Comparison of ENCODE assay signal across 18 cellular contexts in the genomic region with DNA sequence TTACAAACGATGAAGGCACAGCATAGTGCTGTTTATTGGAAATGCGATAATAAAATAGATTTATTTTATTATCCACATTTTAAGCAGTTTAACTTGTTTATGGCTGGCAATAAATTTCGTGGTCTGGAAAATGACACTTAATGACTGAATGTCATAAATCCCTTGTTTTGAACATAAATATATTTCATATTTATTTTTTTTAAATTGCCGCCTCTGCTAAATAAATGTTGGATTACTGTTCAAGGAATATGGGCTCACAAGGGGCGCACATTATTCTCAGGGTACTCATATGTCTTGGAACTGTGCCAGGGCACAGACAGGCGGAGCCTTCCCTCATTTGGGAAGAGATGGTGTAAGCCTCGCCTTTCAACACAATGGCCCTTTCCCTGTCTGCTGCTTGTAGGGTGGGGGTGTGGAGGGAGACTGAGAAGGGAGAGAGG.
"Had no signal": no experiment of that assay in that cellular context is flagged by ENCODE, and none has a peak within 500 bp of the region (broad histone marks: within the 10 kb centered on the region; RNA-seq: fewer than 3 reads in every experiment).

No MANE protein-coding gene starts in this region.

- ATAC-seq: activated naive CD4-positive, alpha-beta T cell treated with anti-CD3 and anti-CD28 coated beads, Interleukin-2, amount 50 U/mL, for 72 hours; activated T-cell treated with anti-CD3 and anti-CD28 coated beads, Interleukin-2, amount 50 U/mL, for 4 hours; left lung; mucosa of descending colon; naive thymus-derived CD4-positive, alpha-beta T cell had no signal

- H3K27me3 ChIP-seq: colonic mucosa, esophagus muscularis mucosa, hepatocyte, left lung, vagina had no signal

- H3K36me3 ChIP-seq: colonic mucosa, esophagus muscularis mucosa, left lung, neutrophil, tibial nerve, vagina, WERI-Rb-1 had no signal

- H3K27ac ChIP-seq: colonic mucosa, esophagus muscularis mucosa, hepatocyte, left lung, neutrophil, tibial nerve, vagina, WERI-Rb-1 had no signal

- H3K4me3 ChIP-seq: colonic mucosa, esophagus muscularis mucosa, hepatocyte, left lung, mucosa of descending colon, tibial nerve, vagina had no signal

- DNase-seq: activated CD4-positive, alpha-beta T cell treated with anti-CD3 and anti-CD28 coated beads, Interleukin-2, amount 50 U/mL, for 48 hours; activated effector memory CD4-positive, alpha-beta T cell treated with anti-CD3 and anti-CD28 coated beads, Interleukin-2, amount 50 U/mL, for 16 hours; activated T-cell treated with anti-CD3 and anti-CD28 coated beads, Interleukin-2, amount 50 U/mL, for 4 hours; central memory CD4-positive, alpha-beta T cell; colonic mucosa; kidney; left lung; mucosa of descending colon; naive thymus-derived CD4-positive, alpha-beta T cell; stimulated activated naive CD4-positive, alpha-beta T cell treated with Interleukin-2 at 50 U/mL for 16 hours; substantia nigra; WERI-Rb-1 had no signal

- H3K9me3 ChIP-seq: colonic mucosa, esophagus muscularis mucosa, left lung, mucosa of descending colon, neutrophil, tibial nerve, vagina had no signal

- H3K4me1 ChIP-seq: colonic mucosa, left lung, tibial nerve had no signal
